ENCODE assay signal across 16 cellular contexts in the genomic region with DNA sequence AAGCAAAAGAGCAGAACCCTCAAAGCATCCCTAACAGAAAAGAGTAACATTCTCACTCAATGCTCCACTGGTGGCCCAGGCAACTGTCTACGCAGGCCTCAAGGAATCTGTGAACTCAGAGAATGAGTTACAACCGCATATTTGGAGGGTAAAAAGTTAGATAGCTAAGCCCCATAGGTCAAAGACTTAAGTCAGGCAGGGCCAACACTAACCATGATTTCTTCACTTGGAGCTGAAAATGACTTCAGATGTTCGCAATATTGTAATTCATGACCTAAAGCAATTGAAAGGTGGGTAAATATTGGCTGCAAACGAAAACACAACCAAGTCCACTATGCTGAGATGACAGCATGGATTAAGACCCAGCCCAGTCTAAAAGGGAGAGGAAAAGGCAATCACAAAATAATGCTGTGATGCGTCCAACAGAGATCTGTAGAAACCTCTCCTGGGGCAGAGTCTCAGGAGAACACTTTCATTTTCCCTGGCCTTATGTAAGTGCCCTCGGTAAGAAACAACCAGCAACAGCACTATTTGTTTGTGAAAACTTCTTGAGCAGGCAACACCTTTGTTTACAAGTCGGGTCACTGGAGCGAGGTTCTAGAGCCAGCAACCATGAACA.
A peak's percentile ranks its signal among the peaks of the same experiment; 100 is the strongest.
DNase-seq lines count a peak whose midpoint lies in the region; ATAC-seq and TF ChIP-seq lines count a peak whose summit lies in the region.
"Had no signal": no experiment of that assay in that cellular context is flagged by ENCODE, and none has a peak within 500 bp of the region (broad histone marks: within the 10 kb centered on the region; RNA-seq: fewer than 3 reads in every experiment).

No MANE protein-coding gene starts in this region.

- ATAC-seq in left lobe of liver (peak; percentile 62), GM19324 (IDR thresholded peaks at IDR 0.05; ENCODE audit: low FRiP score, unreplicated experiment) (no peak), GM18907 (IDR thresholded peaks at IDR 0.05; ENCODE audit: unreplicated experiment) (no peak), HG02870 (IDR thresholded peaks at IDR 0.05; ENCODE audit: unreplicated experiment) (no peak)

- peak overlapping the region; percentile 25 for H3K4me3 ChIP-seq in rectal smooth muscle tissue (ENCODE audit: low read length)
- H3K4me3 ChIP-seq: testis had no signal

- peaks cover 63% of the 10 kb centered on the region for H3K4me1 Mint-ChIP-seq in chondrocyte (ENCODE audit: low read depth)
- H3K4me1 Mint-ChIP-seq: activated naive CD4-positive, alpha-beta T cell treated with anti-CD3 and anti-CD28 coated beads, Interleukin-2, amount 10 ng/mL, durations not matched to agents 7 days and 5 days had no signal

- DNase-seq in chondrocyte (ENCODE audit: low spot score) = no peak
- DNase-seq in left lobe of liver (ENCODE audit: low spot score) = no peak
- no peak for DNase-seq in activated CD4-positive, CD25-positive, alpha-beta regulatory T cell treated with anti-CD3 and anti-CD28 coated beads, Interleukin-2, amount 50 U/mL, for 72 hours
- DNase-seq: activated naive CD4-positive, alpha-beta T cell treated with anti-CD3 and anti-CD28 coated beads, Interleukin-2, amount 10 ng/mL, durations not matched to agents 7 days and 5 days; NCI-H2171 treated with DMSO at 0.1 percent for 48 hours; OCI-M1 had no signal

- H3K27me3 Mint-ChIP-seq in chondrocyte (ENCODE audit: low read depth) = no peaks in the 10 kb centered on the region
- H3K27me3 Mint-ChIP-seq: activated naive CD4-positive, alpha-beta T cell treated with anti-CD3 and anti-CD28 coated beads, Interleukin-2, amount 10 ng/mL, durations not matched to agents 7 days and 5 days; memory B cell had no signal

- no peak overlapping the region for H3K9ac ChIP-seq in rectal smooth muscle tissue (ENCODE audit: low read length)

- peaks cover 40% of the 10 kb centered on the region for H3K36me3 Mint-ChIP-seq in chondrocyte (ENCODE audit: low read depth)
- H3K36me3 Mint-ChIP-seq: activated naive CD4-positive, alpha-beta T cell treated with anti-CD3 and anti-CD28 coated beads, Interleukin-2, amount 10 ng/mL, durations not matched to agents 7 days and 5 days had no signal

- no peaks in the 10 kb centered on the region for H3K36me3 ChIP-seq in rectal smooth muscle tissue (ENCODE audit: control insufficient read depth, insufficient read depth, low read length)

- H3K4me1 ChIP-seq in rectal smooth muscle tissue (ENCODE audit: control insufficient read depth, insufficient read depth, low read length) = peaks cover 23% of the 10 kb centered on the region

- no peak overlapping the region for H3K4me3 Mint-ChIP-seq in chondrocyte (ENCODE audit: unreplicated experiment)
- H3K4me3 Mint-ChIP-seq: activated naive CD4-positive, alpha-beta T cell treated with anti-CD3 and anti-CD28 coated beads, Interleukin-2, amount 10 ng/mL, durations not matched to agents 7 days and 5 days; memory B cell; T-helper 1 cell treated with Interleukin-12 subunit alpha and Interleukin-12 subunit beta and Interleukin-4 antibody, amounts not matched to agents 30 μg/mL and 1 μg/mL, for 36 hours had no signal

- H3K9me3 Mint-ChIP-seq in chondrocyte (ENCODE audit: low read depth) = no peaks in the 10 kb centered on the region
- H3K9me3 Mint-ChIP-seq: activated naive CD4-positive, alpha-beta T cell treated with anti-CD3 and anti-CD28 coated beads, Interleukin-2, amount 10 ng/mL, durations not matched to agents 7 days and 5 days; memory B cell; T-helper 1 cell treated with Interleukin-12 subunit alpha and Interleukin-12 subunit beta and Interleukin-4 antibody, amounts not matched to agents 30 μg/mL and 1 μg/mL, for 36 hours had no signal

- H3K27ac ChIP-seq in C4-2B (peak overlapping the region; percentile 49), rectal smooth muscle tissue (ENCODE audit: low read depth, low read length) (peak overlapping the region; percentile 83)
- H3K27ac ChIP-seq: foreskin keratinocyte, HL-60 had no signal

- H3K27ac Mint-ChIP-seq in chondrocyte (ENCODE audit: unreplicated experiment) = peak overlapping the region; percentile 67
- H3K27ac Mint-ChIP-seq: activated naive CD4-positive, alpha-beta T cell treated with anti-CD3 and anti-CD28 coated beads, Interleukin-2, amount 10 ng/mL, durations not matched to agents 7 days and 5 days; memory B cell; T-helper 1 cell treated with Interleukin-12 subunit alpha and Interleukin-12 subunit beta and Interleukin-4 antibody, amounts not matched to agents 30 μg/mL and 1 μg/mL, for 36 hours had no signal

- TF ChIP-seq CTCF in C4-2B (conservative IDR thresholded peaks at IDR 0.05) = no peak
- no peak for TF ChIP-seq CTCF in chondrocyte (IDR thresholded peaks at IDR 0.05)

- H3K27me3 ChIP-seq in rectal smooth muscle tissue (ENCODE audit: control insufficient read depth, insufficient read depth, low read length) = no peaks in the 10 kb centered on the region
- H3K27me3 ChIP-seq: foreskin keratinocyte, testis had no signal
